ENCODE assay signal across 11 cellular contexts in the genomic region with DNA sequence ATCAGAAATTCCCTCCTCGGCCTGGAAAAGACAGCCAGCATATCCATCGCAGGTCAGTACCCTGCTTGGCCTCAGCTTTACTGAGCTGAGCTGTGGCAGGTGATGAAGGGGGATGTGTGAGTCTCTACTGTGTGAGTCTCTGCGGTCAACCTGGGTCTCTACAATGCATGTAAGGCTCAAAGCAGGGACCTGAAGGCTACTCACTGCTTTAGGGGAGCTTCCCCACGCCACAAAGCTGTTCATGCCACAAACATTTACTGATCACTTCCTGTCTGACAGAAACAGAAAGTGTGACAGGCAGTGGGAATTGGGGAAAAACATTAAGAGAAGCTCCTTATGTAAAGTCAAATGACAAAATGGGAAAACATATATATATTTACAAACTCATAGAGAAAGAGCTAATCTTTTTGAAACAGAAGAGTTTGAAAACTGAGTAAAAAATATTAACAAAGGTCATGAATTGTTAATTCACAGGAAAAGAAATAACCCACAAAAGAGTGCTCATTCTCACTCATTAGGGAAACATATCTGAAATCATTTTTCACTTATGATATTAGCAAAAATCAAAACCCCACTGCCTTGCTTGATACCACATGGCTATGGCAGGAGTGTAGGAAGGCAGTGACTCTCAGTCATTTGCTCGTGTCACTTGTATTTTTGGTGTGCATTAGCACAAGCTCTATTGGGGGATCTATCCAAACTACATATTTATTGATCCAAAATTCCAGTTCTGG. TPM values are rescaled to one million over a fixed set of nuclear protein-coding genes. Genes with fewer than 3 reads are reported as not detected.
A peak's percentile ranks its signal among the peaks of the same experiment; 100 is the strongest.
DNase-seq lines count a peak whose midpoint lies in the region; ATAC-seq and TF ChIP-seq lines count a peak whose summit lies in the region.
"Had no signal": no experiment of that assay in that cellular context is flagged by ENCODE, and none has a peak within 500 bp of the region (broad histone marks: within the 10 kb centered on the region; RNA-seq: fewer than 3 reads in every experiment).

No MANE protein-coding gene starts in this region.

- peaks cover 42% of the 10 kb centered on the region for H3K36me3 ChIP-seq in CD8-positive, alpha-beta memory T cell (ENCODE audit: insufficient read depth, low read length)
- H3K36me3 ChIP-seq: cardiac muscle cell had no signal

- TF ChIP-seq CTCF in HFFc6 (IDR thresholded peaks at IDR 0.05) = no peak

- no peak overlapping the region for H3K4me3 ChIP-seq in CD8-positive, alpha-beta memory T cell (ENCODE audit: low read length)
- H3K4me3 ChIP-seq: cardiac muscle cell had no signal

- peaks cover 24 to 89% (median 47%) of the 10 kb centered on the region in 3 donors for H3K36me3 Mint-ChIP-seq in CD8-positive, alpha-beta memory T cell
- no peaks in the 10 kb centered on the region; the same call in 1 of the 2 replicates for H3K36me3 Mint-ChIP-seq in HFFc6 (ENCODE audit: low read depth)

- no peaks in the 10 kb centered on the region for H3K27me3 Mint-ChIP-seq in CD8-positive, alpha-beta memory T cell
- no peaks in the 10 kb centered on the region for H3K27me3 Mint-ChIP-seq in HFFc6 (ENCODE audit: insufficient read depth)

- H3K4me1 ChIP-seq in CD8-positive, alpha-beta memory T cell (ENCODE audit: insufficient read depth, low read length) = peaks cover 40% of the 10 kb centered on the region

- no peaks in the 10 kb centered on the region for H3K9me3 ChIP-seq in CD8-positive, alpha-beta memory T cell (ENCODE audit: low read length)

- H3K27ac Mint-ChIP-seq in CD8-positive, alpha-beta memory T cell = peak overlapping the region; percentile 71 to 96 (median 89)
- H3K27ac Mint-ChIP-seq in HFFc6 = no peak overlapping the region

- no peaks in the 10 kb centered on the region for H3K27me3 ChIP-seq in CD8-positive, alpha-beta memory T cell (ENCODE audit: insufficient read depth, low read length, poor library complexity, severe bottlenecking)
- H3K27me3 ChIP-seq: cardiac muscle cell had no signal

- peaks cover 55 to 80% (median 69%) of the 10 kb centered on the region in 3 donors for H3K4me1 Mint-ChIP-seq in CD8-positive, alpha-beta memory T cell
- peaks cover 17% of the 10 kb centered on the region for H3K4me1 Mint-ChIP-seq in HFFc6 (ENCODE audit: low read depth)

- H3K9me3 Mint-ChIP-seq in CD8-positive, alpha-beta memory T cell = no peaks in the 10 kb centered on the region
- H3K9me3 Mint-ChIP-seq in HFFc6 = no peaks in the 10 kb centered on the region

- peak overlapping the region; percentile 49 to 86 (median 74) for H3K4me3 Mint-ChIP-seq in CD8-positive, alpha-beta memory T cell
- no peak overlapping the region for H3K4me3 Mint-ChIP-seq in HFFc6

- DNase-seq in CD8-positive, alpha-beta memory T cell = peak; percentile 1 to 59 (median 22)
- peak; percentile 69 for DNase-seq in activated effector memory CD4-positive, alpha-beta T cell treated with anti-CD3 and anti-CD28 coated beads, Interleukin-2, amount 50 U/mL, for 16 hours
- DNase-seq in dermis blood vessel endothelial cell = no peak
- DNase-seq in AG20443 (ENCODE audit: low spot score) = no peak
- DNase-seq in substantia nigra (lab: John Stamatoyannopoulos, UW) = no peak
- no peak for DNase-seq in HFFc6
- DNase-seq: Calu3 had no signal

- ATAC-seq in GM19395 (IDR thresholded peaks at IDR 0.05; ENCODE audit: unreplicated experiment) (peak; percentile 92), HG03439 (IDR thresholded peaks at IDR 0.05; ENCODE audit: unreplicated experiment) (peak; percentile 75)

- POLR2A ChIA-PET in CD8-positive, alpha-beta memory T cell (lab: Charles Lee) = interaction anchor here (1.3 kb wide), 1 partner anchor 10 kb away, joined by 3 read pairs; no protein-coding TSS in a partner anchor

- CTCF ChIA-PET in CD8-positive, alpha-beta memory T cell (lab: Charles Lee) = interaction anchor here (0.6 to 2.4 kb wide), 2 partner anchors 101 to 105 kb away, joined by 3 to 12 read pairs; no protein-coding TSS in a partner anchor

- no peak overlapping the region for H3K27ac ChIP-seq in CD8-positive, alpha-beta memory T cell (ENCODE audit: low read depth, low read length)
- H3K27ac ChIP-seq in substantia nigra (ENCODE audit: low read depth, low read length, poor library complexity, severe bottlenecking) = no peak overlapping the region
- H3K27ac ChIP-seq: cardiac muscle cell, RWPE1 had no signal

RNA-seq across cellular contexts. Expression of gene BTN3A3, which starts 5.8 kb away (rescaled TPM):
- total RNA-seq in CD8-positive, alpha-beta memory T cell = 10 to 100 TPM; 32.8 to 37.1 TPM
- 75.5 TPM for polyA plus RNA-seq in CD8-positive, alpha-beta memory T cell
- total RNA-seq in dermis blood vessel endothelial cell = 16.9 and 20.3 TPM in 2 replicates
- total RNA-seq in HFFc6 (2021; fragmentation: NEBNext Ultra II Directional; extraction: Animal tissue kit (Norgen Biotek cat#: 25700)) = 1 to 10 TPM; 4.6 to 9.9 (median 8.4) TPM
- polyA plus RNA-seq: cardiac muscle cell had no signal

RNA-seq across cellular contexts. Expression of gene BTN2A1, which starts 11.7 kb away (rescaled TPM):
- 10 to 100 TPM; 24.0 to 26.4 TPM for total RNA-seq in CD8-positive, alpha-beta memory T cell
- 14.4 TPM for polyA plus RNA-seq in CD8-positive, alpha-beta memory T cell
- 7.8 and 9.3 TPM in 2 replicates for total RNA-seq in dermis blood vessel endothelial cell
- 10 to 100 TPM; 29.2 to 35.4 (median 33.0) TPM for total RNA-seq in HFFc6 (2021; fragmentation: NEBNext Ultra II Directional; extraction: Animal tissue kit (Norgen Biotek cat#: 25700))

RNA-seq across cellular contexts. Expression of gene BTN3A1, which starts 44.0 kb away (rescaled TPM):
- total RNA-seq in CD8-positive, alpha-beta memory T cell = 10 to 100 TPM; 30.8 to 31.5 TPM
- 85.0 TPM for polyA plus RNA-seq in CD8-positive, alpha-beta memory T cell
- total RNA-seq in dermis blood vessel endothelial cell = 21.7 and 25.0 TPM in 2 replicates
- total RNA-seq in HFFc6 (2021; fragmentation: NEBNext Ultra II Directional; extraction: Animal tissue kit (Norgen Biotek cat#: 25700)) = 10 to 100 TPM; 10.3 to 16.2 (median 13.8) TPM

RNA-seq across cellular contexts. Expression of gene BTN1A1, which starts 54.0 kb away (rescaled TPM):
- total RNA-seq in CD8-positive, alpha-beta memory T cell = under 1 TPM in 1 of 2 experiments, not detected in 1; 0.09 TPM
- not detected for polyA plus RNA-seq in CD8-positive, alpha-beta memory T cell
- total RNA-seq in dermis blood vessel endothelial cell = not detected in 2 replicates
- not detected for total RNA-seq in HFFc6 (2021; fragmentation: NEBNext Ultra II Directional; extraction: Animal tissue kit (Norgen Biotek cat#: 25700))
- total RNA-seq: Calu3, cardiac muscle cell had no signal

Comparison
In these comparisons a context has a peak if more than half of its experiments do, and no peak if none do; other contexts are left out.
1. DNase-seq: peak in CD8-positive, alpha-beta memory T cell (5 of 5) and activated effector memory CD4-positive, alpha-beta T cell treated with anti-CD3 and anti-CD28 coated beads, Interleukin-2, amount 50 U/mL, for 16 hours (single experiment); none in dermis blood vessel endothelial cell (single experiment), AG20443 (single experiment), substantia nigra (0 of 49) and HFFc6 (single experiment).